Comparison of ENCODE assay signal across 1 cellular context in the genomic region with DNA sequence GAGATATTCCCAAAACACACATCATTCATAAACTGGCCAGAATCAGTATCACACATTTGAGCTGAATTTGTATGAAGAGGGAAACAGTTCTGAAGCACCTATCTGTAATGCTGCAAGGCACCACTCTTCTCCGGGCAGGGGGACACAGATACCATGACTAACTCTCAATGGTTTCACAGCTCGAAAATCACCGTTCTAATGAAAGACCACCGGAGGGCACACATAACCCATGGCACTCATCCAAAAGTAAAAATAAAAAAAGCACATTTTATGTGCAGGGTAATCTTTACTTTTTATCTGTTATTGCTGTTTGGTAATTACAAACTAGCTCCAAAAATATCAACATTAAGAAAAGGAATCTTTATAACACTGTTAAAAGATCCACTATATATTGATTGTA.
TF ChIP-seq lines count a peak whose summit lies in the region.

No MANE protein-coding gene starts in this region.

TF ChIP-seq in HCT116, 20 proteins besides CTCF, POLR2A, EP300 and RAD21 (continued from another document):
- TF ChIP-seq ATF3 (IDR thresholded peaks at IDR 0.05) = no peak
- no peak for TF ChIP-seq ELF1 (IDR thresholded peaks at IDR 0.05; ENCODE audit: borderline replicate concordance, low read depth)
- no peak for TF ChIP-seq MAX (IDR thresholded peaks at IDR 0.05)
- TF ChIP-seq YY1 (IDR thresholded peaks at IDR 0.05; ENCODE audit: extremely low read depth, insufficient replicate concordance, low read depth, low read length) = no peak
- no peak for TF ChIP-seq FOSL1 (IDR thresholded peaks at IDR 0.05; ENCODE audit: low read depth)
- no peak for TF ChIP-seq CEBPB (IDR thresholded peaks at IDR 0.05; ENCODE audit: low read depth)
- TF ChIP-seq, protein P1, sequence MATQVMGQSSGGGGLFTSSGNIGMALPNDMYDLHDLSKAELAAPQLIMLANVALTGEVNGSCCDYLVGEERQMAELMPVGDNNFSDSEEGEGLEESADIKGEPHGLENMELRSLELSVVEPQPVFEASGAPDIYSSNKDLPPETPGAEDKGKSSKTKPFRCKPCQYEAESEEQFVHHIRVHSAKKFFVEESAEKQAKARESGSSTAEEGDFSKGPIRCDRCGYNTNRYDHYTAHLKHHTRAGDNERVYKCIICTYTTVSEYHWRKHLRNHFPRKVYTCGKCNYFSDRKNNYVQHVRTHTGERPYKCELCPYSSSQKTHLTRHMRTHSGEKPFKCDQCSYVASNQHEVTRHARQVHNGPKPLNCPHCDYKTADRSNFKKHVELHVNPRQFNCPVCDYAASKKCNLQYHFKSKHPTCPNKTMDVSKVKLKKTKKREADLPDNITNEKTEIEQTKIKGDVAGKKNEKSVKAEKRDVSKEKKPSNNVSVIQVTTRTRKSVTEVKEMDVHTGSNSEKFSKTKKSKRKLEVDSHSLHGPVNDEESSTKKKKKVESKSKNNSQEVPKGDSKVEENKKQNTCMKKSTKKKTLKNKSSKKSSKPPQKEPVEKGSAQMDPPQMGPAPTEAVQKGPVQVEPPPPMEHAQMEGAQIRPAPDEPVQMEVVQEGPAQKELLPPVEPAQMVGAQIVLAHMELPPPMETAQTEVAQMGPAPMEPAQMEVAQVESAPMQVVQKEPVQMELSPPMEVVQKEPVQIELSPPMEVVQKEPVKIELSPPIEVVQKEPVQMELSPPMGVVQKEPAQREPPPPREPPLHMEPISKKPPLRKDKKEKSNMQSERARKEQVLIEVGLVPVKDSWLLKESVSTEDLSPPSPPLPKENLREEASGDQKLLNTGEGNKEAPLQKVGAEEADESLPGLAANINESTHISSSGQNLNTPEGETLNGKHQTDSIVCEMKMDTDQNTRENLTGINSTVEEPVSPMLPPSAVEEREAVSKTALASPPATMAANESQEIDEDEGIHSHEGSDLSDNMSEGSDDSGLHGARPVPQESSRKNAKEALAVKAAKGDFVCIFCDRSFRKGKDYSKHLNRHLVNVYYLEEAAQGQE (IDR thresholded peaks at IDR 0.05; ENCODE audit: low read depth) = no peak
- no peak for TF ChIP-seq SRF (IDR thresholded peaks at IDR 0.05; ENCODE audit: low read depth)
- TF ChIP-seq ZFX (IDR thresholded peaks at IDR 0.05) = no peak
- no peak for TF ChIP-seq EZH2 (IDR thresholded peaks at IDR 0.05)
- no peak for TF ChIP-seq EZH2phosphoT487 (IDR thresholded peaks at IDR 0.05; ENCODE audit: borderline replicate concordance)
- TF ChIP-seq SIN3A (IDR thresholded peaks at IDR 0.05; ENCODE audit: low read depth) = no peak
- TF ChIP-seq JUND (IDR thresholded peaks at IDR 0.05) = no peak
